In the genomic region with DNA sequence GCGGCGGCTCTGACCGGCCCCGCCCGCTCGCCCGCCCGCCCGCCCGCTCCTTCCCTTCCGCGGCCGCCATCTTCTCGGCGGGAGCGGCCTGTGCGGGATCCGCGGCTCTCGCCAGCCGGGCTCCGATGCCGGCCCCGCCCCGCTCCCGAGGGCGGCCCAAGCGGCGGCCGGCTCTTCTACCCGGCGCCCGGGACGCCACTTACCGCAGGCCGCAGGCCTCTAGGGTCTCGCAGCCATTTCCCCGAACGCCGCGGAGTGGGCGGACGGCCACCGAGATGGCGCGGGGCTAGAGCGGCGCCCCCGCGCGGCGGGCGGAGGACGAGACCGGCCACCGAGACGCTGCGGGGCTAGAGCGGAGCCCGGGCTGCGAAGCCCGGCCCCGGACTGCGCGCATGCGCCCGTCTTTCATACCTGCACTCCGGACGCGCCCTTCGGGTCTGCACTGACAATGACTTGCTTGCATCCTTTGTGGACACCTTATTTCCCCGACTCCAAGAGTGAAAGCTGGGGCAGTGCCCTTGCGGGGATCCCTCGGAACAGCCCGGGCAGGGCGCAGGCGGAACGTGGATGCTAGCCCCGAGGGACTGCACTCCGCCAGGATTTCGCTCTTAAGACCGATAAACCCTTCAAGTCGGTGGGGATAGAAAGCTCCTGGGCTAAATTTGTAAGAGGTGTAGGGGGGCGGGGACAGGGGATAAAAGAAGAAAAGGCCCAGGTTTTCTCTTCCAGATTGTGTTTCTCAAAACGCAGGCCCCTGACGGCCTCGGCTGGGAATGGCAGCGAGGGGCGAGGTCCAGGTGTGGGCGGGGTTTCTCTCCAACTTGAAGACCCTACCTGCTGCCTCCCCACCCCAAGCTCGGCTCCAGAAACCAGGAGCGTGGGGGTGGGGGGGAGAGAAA, we compare ENCODE assay signal across 8 cellular contexts. TPM values are rescaled to one million over a fixed set of nuclear protein-coding genes. Genes with fewer than 3 reads are reported as not detected.
A peak's percentile ranks its signal among the peaks of the same experiment; 100 is the strongest.
DNase-seq lines count a peak whose midpoint lies in the region; ATAC-seq lines count a peak whose summit lies in the region.

A gene (minus strand): TSS at position 277 of the 899 bp plus-strand sequence.

- H3K9me3 Mint-ChIP-seq in activated CD4-positive, alpha-beta memory T cell treated with anti-CD3 and anti-CD28 coated beads, Interleukin-2, amount 10 ng/mL, durations not matched to agents 7 days and 5 days = no peaks in the 10 kb centered on the region

- CTCF ChIA-PET in activated CD4-positive, alpha-beta memory T cell treated with anti-CD3 and anti-CD28 coated beads, Interleukin-2, amount 10 ng/mL, durations not matched to agents 7 days and 5 days (lab: Charles Lee) = interaction anchor here (0.6 to 2.0 kb wide), 6 partner anchors 9 to 33 kb away, joined by 3 to 16 read pairs (median 4); a partner anchor contains a TSS

- peaks cover 22% of the 10 kb centered on the region for H3K36me3 Mint-ChIP-seq in activated CD4-positive, alpha-beta memory T cell treated with anti-CD3 and anti-CD28 coated beads, Interleukin-2, amount 10 ng/mL, durations not matched to agents 7 days and 5 days (ENCODE audit: low read depth)

- H3K27me3 Mint-ChIP-seq in activated CD4-positive, alpha-beta memory T cell treated with anti-CD3 and anti-CD28 coated beads, Interleukin-2, amount 10 ng/mL, durations not matched to agents 7 days and 5 days = no peaks in the 10 kb centered on the region

- DNase-seq in CD1c-positive myeloid dendritic cell (ENCODE audit: extremely low spot score) = peak; percentile 93
- DNase-seq in NCI-H82 (lab: John Stamatoyannopoulos, UW) = peak; percentile 90
- peak; percentile 90 for DNase-seq in activated CD4-positive, alpha-beta memory T cell treated with anti-CD3 and anti-CD28 coated beads, Interleukin-2, amount 10 ng/mL, durations not matched to agents 7 days and 5 days
- peak; percentile 83 for DNase-seq in effector CD4-positive, alpha-beta T cell
- peak; percentile 90 for DNase-seq in medulla oblongata (ENCODE audit: extremely low spot score)
- peak; percentile 83 for DNase-seq in stimulated activated CD8-positive, alpha-beta memory T cell treated with anti-CD3 and anti-CD28 coated beads, Interleukin-12 subunit alpha, Interleukin-12 subunit beta, amount 100 ng/mL, for 1 hour (ENCODE audit: low read depth)

- peak within 1 kb of the TSS; percentile 96 for H3K4me3 Mint-ChIP-seq in activated CD4-positive, alpha-beta memory T cell treated with anti-CD3 and anti-CD28 coated beads, Interleukin-2, amount 10 ng/mL, durations not matched to agents 7 days and 5 days

- peaks cover 77% of the 10 kb centered on the region for H3K4me1 Mint-ChIP-seq in activated CD4-positive, alpha-beta memory T cell treated with anti-CD3 and anti-CD28 coated beads, Interleukin-2, amount 10 ng/mL, durations not matched to agents 7 days and 5 days

- POLR2A ChIA-PET in activated CD4-positive, alpha-beta memory T cell treated with anti-CD3 and anti-CD28 coated beads, Interleukin-2, amount 10 ng/mL, durations not matched to agents 7 days and 5 days (lab: Charles Lee) = interaction anchor here (0.7 to 13.7 kb wide), 11 partner anchors 10 to 540 kb away, joined by 3 to 230 read pairs (median 6); a partner anchor contains a TSS

- H3K27ac Mint-ChIP-seq in activated CD4-positive, alpha-beta memory T cell treated with anti-CD3 and anti-CD28 coated beads, Interleukin-2, amount 10 ng/mL, durations not matched to agents 7 days and 5 days = peak within 1 kb of the TSS; percentile 97

- ATAC-seq in GM19395 (IDR thresholded peaks at IDR 0.05; ENCODE audit: unreplicated experiment) (peak; percentile 68), HG03558 (IDR thresholded peaks at IDR 0.05; ENCODE audit: extremely low read depth, unreplicated experiment) (peak; percentile 58)

RNA-seq across cellular contexts. Expression of the gene that starts here (rescaled TPM):
- 10 to 100 TPM; 62.2 to 66.2 TPM for total RNA-seq in activated CD4-positive, alpha-beta memory T cell treated with anti-CD3 and anti-CD28 coated beads, Interleukin-2, amount 10 ng/mL, durations not matched to agents 7 days and 5 days

Comparison
In these comparisons a context has a peak if more than half of its experiments do, and no peak if none do; other contexts are left out.
1. Peak in every context shown above with its lines: DNase-seq and ATAC-seq.